In the genomic region with DNA sequence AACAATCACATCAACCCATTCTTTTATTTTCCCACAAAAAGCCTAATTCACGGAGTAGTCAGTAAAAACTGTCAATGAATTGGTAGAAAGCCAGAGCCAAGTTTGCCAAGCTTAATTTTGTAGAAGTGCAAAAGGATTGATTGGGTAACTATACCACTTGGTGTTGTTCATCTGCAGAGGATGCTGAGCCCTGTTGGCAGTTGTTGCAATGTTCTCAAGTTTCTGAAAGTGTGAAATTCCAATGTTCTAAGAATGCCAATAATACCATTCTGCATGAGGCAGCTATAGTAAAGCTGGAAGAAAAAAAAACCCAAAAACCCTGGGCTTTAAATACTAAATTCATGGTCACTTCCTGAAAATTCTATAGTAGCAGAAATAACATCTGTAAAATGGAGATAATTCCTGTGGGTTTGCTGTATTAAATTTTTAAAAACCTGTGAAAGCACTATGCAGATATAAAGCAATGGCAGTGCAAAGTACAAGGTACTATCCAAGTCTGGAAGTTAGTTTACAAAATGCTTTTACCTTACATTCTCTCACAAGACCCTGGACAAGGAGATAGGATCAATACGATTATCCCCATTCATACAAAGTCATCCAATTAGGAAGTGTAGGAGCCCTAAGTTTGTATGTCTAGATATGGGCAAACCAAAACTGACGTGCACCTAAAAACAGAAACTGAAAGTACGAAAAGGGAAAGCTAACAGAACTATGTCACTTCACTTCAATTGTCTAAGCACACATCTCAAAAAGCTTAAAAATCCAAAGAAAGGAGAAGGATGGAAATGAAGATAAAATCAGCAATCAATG, we compare ENCODE assay signal across 8 cellular contexts. TPM values are rescaled to one million over a fixed set of nuclear protein-coding genes. Genes with fewer than 3 reads are reported as not detected.
DNase-seq lines count a peak whose midpoint lies in the region; ATAC-seq, FAIRE-seq and TF ChIP-seq lines count a peak whose summit lies in the region.

No MANE protein-coding gene starts in this region.

- no peak overlapping the region for H3K27ac ChIP-seq in IMR-90 (ENCODE audit: insufficient read depth, low read length)
- no peak overlapping the region for H3K27ac ChIP-seq in osteoblast (ENCODE audit: low read depth, low read length)
- H3K27ac ChIP-seq in foreskin keratinocyte = no peak overlapping the region

- ATAC-seq in GM21447 (IDR thresholded peaks at IDR 0.05; ENCODE audit: unreplicated experiment) = peak; percentile 96
- no peak for ATAC-seq in IMR-90 (ENCODE audit: low read depth)
- no peak for ATAC-seq in foreskin keratinocyte

- no peak overlapping the region for H2AK5ac ChIP-seq in IMR-90 (ENCODE audit: low read depth, low read length)

- POLR2A ChIA-PET in IMR-90 (lab: Charles Lee; ENCODE audit: unreplicated experiment) = no interaction called here

- intact Hi-C loops in IMR-90 (cut with micrococcal nuclease) = no loop called here

- H2AK9ac ChIP-seq in IMR-90 (replicated peaks; ENCODE audit: low read depth, low read length, poor library complexity) = no peak overlapping the region

- CTCF ChIA-PET in IMR-90 (lab: Yijun Ruan, JAX) = no interaction called here

- H3K4ac ChIP-seq in IMR-90 (ENCODE audit: low read depth, low read length) = no peak overlapping the region

- H3K36me3 ChIP-seq in IMR-90 (ENCODE audit: control insufficient read depth, insufficient read depth, low read length) = no peaks in the 10 kb centered on the region
- no peaks in the 10 kb centered on the region for H3K36me3 ChIP-seq in bronchial epithelial cell (ENCODE audit: control insufficient read depth, insufficient read depth, low read length)
- H3K36me3 ChIP-seq in osteoblast (ENCODE audit: insufficient read depth, low read length) = no peaks in the 10 kb centered on the region

- no peak overlapping the region for H3K9ac ChIP-seq in IMR-90 (ENCODE audit: low read depth, low read length)

- dilution Hi-C loops in IMR-90 (cut with HindIII; ENCODE audit: low sequenced_read_pairs, unreplicated experiment) = no loop called here

- DNase-seq in GM10266 (ENCODE audit: extremely low spot score) = peak; percentile 56
- no peak for DNase-seq in IMR-90
- DNase-seq in bronchial epithelial cell (ENCODE audit: low read depth) = peak; percentile 3
- DNase-seq in osteoblast (ENCODE audit: insufficient read length, low spot score, missing footprints) = no peak
- DNase-seq in mucosa of gallbladder (ENCODE audit: low spot score) = no peak
- no peak for DNase-seq in NCI-H2107 treated with DMSO at 0.1 percent for 48 hours (lab: John Stamatoyannopoulos, UW; ENCODE audit: unreplicated experiment)
- no peak for DNase-seq in foreskin keratinocyte

- no peaks in the 10 kb centered on the region for H3K79me2 ChIP-seq in osteoblast (ENCODE audit: insufficient read depth, low read length)

- no peak overlapping the region for H3K56ac ChIP-seq in IMR-90 (ENCODE audit: extremely low read depth, insufficient read depth, low read length)

- no peak overlapping the region for H4K5ac ChIP-seq in IMR-90 (ENCODE audit: low read depth, low read length)

- BruUV-seq in IMR-90 (replicated peaks; lab: Mats Ljungman, UMichigan) = no TSS peak

- H3K9me3 ChIP-seq in IMR-90 (ENCODE audit: control insufficient read depth, insufficient read depth, low read length) = no peaks in the 10 kb centered on the region
- no peaks in the 10 kb centered on the region for H3K9me3 ChIP-seq in osteoblast (ENCODE audit: low read depth, low read length)

- no peak for TF ChIP-seq POLR2A in IMR-90 (IDR thresholded peaks at IDR 0.05; ENCODE audit: low read depth, low read length)

- H3K4me1 ChIP-seq in IMR-90 (ENCODE audit: control insufficient read depth, insufficient read depth, low read length) (no peaks in the 10 kb centered on the region), osteoblast (ENCODE audit: insufficient read depth, low read length) (peaks cover 18% of the 10 kb centered on the region), foreskin keratinocyte (no peaks in the 10 kb centered on the region)

- TF ChIP-seq RAD21 in IMR-90 (IDR thresholded peaks at IDR 0.05; ENCODE audit: low read length) = no peak

- FAIRE-seq in bronchial epithelial cell (lab: Jason Lieb, UNC) = peak; percentile 47

- H2BK120ac ChIP-seq in IMR-90 (ENCODE audit: low read depth, low read length) = no peak overlapping the region

- no peaks in the 10 kb centered on the region for H3K9me1 ChIP-seq in IMR-90 (ENCODE audit: insufficient read depth, low read length)

- H3K79me1 ChIP-seq in IMR-90 (ENCODE audit: low read depth in 1 of 2, low read length in 2 of 2) = no peaks in the 10 kb centered on the region

- H4K20me1 ChIP-seq in IMR-90 (ENCODE audit: insufficient read depth, low read length) (no peaks in the 10 kb centered on the region), osteoblast (ENCODE audit: insufficient read depth, low read length) (no peaks in the 10 kb centered on the region)

- H4K91ac ChIP-seq in IMR-90 (ENCODE audit: insufficient read depth, low read depth, low read length) = no peak overlapping the region

- H2BK15ac ChIP-seq in IMR-90 (ENCODE audit: low read depth, low read length) = no peak overlapping the region

- in situ Hi-C loops in IMR-90 (cut with MboI; ENCODE audit: low sequenced_read_pairs) = no loop called here

- H3K27me3 ChIP-seq in IMR-90 (ENCODE audit: control insufficient read depth, insufficient read depth, low read length) = no peaks in the 10 kb centered on the region; the same call in 1 of the 2 replicates
- H3K27me3 ChIP-seq in bronchial epithelial cell (ENCODE audit: control insufficient read depth, insufficient read depth, low read length) = no peaks in the 10 kb centered on the region
- H3K27me3 ChIP-seq in osteoblast (ENCODE audit: insufficient read depth, low read length) = peaks cover under 1% of the 10 kb centered on the region
- H3K27me3 ChIP-seq in foreskin keratinocyte = peaks cover 2% of the 10 kb centered on the region

- TF ChIP-seq CTCF in GM10266 (IDR thresholded peaks at IDR 0.05; ENCODE audit: control insufficient read depth, insufficient read depth, low read depth, missing control alignments) (no peak), IMR-90 (conservative IDR thresholded peaks at IDR 0.05; ENCODE audit: low read depth, low read length) (no peak), bronchial epithelial cell (IDR thresholded peaks at IDR 0.05; ENCODE audit: insufficient read depth, low read length, severe bottlenecking) (no peak), osteoblast (IDR thresholded peaks at IDR 0.05; ENCODE audit: extremely low read depth, low read depth, low read length) (no peak), foreskin keratinocyte (conservative IDR thresholded peaks at IDR 0.05) (no peak)

- H3K18ac ChIP-seq in IMR-90 (ENCODE audit: low read depth, low read length) = no peak overlapping the region

- H3K4me2 ChIP-seq in IMR-90 (ENCODE audit: low read depth, low read length) (peak overlapping the region; percentile 84; the same call in 1 of the 2 replicates), osteoblast (ENCODE audit: insufficient read depth, low read length) (peak overlapping the region; percentile 79)

- H3K14ac ChIP-seq in IMR-90 (replicated peaks; ENCODE audit: low read depth, low read length) = no peak overlapping the region

- no peak overlapping the region for H2BK5ac ChIP-seq in IMR-90 (ENCODE audit: low read depth, low read length, poor library complexity, severe bottlenecking)

- H3K4me3 ChIP-seq in IMR-90 (ENCODE audit: insufficient read depth, low read depth, low read length) (peak overlapping the region; percentile 49; the same call in 1 of the 2 replicates), bronchial epithelial cell (ENCODE audit: low read depth, low read length) (no peak overlapping the region), osteoblast (ENCODE audit: insufficient read depth, low read length) (peak overlapping the region; percentile 66)

- H2AFZ ChIP-seq in IMR-90 (replicated peaks; ENCODE audit: low read length, poor library complexity) (no peak overlapping the region), osteoblast (ENCODE audit: low read length) (peak overlapping the region; percentile 72)

- H4K8ac ChIP-seq in IMR-90 (ENCODE audit: low read depth in 2 of 2, low read length in 2 of 2) = no peak overlapping the region

- no peak overlapping the region for H3K23ac ChIP-seq in IMR-90 (ENCODE audit: low read depth, low read length)

- no CpG with 5 or more reads among the region's 4 CpGs for WGBS in IMR-90 (ENCODE audit: extremely low coverage in 2 of 2, insufficient read length in 1 of 2), 2 experiments

- H2BK20ac ChIP-seq in IMR-90 (ENCODE audit: low read depth, low read length) = no peak overlapping the region

TF ChIP-seq in IMR-90, 13 proteins besides CTCF, POLR2A, EP300 and RAD21:
- TF ChIP-seq BHLHE40 (IDR thresholded peaks at IDR 0.05; ENCODE audit: low read depth, low read length) (no peak), NFE2L2 (IDR thresholded peaks at IDR 0.05; ENCODE audit: low read depth, low read length) (no peak), CHD1 (IDR thresholded peaks at IDR 0.05; ENCODE audit: low read depth, low read length) (no peak), MAZ (IDR thresholded peaks at IDR 0.05; ENCODE audit: borderline replicate concordance, low read depth, low read length) (no peak)
- TF ChIP-seq, protein P1, sequence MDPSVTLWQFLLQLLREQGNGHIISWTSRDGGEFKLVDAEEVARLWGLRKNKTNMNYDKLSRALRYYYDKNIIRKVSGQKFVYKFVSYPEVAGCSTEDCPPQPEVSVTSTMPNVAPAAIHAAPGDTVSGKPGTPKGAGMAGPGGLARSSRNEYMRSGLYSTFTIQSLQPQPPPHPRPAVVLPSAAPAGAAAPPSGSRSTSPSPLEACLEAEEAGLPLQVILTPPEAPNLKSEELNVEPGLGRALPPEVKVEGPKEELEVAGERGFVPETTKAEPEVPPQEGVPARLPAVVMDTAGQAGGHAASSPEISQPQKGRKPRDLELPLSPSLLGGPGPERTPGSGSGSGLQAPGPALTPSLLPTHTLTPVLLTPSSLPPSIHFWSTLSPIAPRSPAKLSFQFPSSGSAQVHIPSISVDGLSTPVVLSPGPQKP (IDR thresholded peaks at IDR 0.05; ENCODE audit: borderline replicate concordance, low read depth, low read length) = no peak
- TF ChIP-seq, protein P2, sequence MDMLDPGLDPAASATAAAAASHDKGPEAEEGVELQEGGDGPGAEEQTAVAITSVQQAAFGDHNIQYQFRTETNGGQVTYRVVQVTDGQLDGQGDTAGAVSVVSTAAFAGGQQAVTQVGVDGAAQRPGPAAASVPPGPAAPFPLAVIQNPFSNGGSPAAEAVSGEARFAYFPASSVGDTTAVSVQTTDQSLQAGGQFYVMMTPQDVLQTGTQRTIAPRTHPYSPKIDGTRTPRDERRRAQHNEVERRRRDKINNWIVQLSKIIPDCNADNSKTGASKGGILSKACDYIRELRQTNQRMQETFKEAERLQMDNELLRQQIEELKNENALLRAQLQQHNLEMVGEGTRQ (IDR thresholded peaks at IDR 0.05; ENCODE audit: low read depth, low read length) = no peak

RNA-seq across cellular contexts. Expression of a gene that starts 6.1 kb away (rescaled TPM):
- not detected in 2 replicates for total RNA-seq in IMR-90 (2012; rRNA removed)
- not detected in 2 replicates for polyA plus RNA-seq in IMR-90 (2012; rRNA removed)
- not detected in 2 replicates for polyA plus RNA-seq in IMR-90 (2012; cell fraction: cytosol; rRNA removed)
- polyA plus RNA-seq in IMR-90 (2012; cell fraction: nucleus; rRNA removed; ENCODE audit: low replicate concordance) = not detected in 2 replicates
- total RNA-seq in bronchial epithelial cell = not detected in 2 replicates
- not detected in 2 replicates for total RNA-seq in osteoblast
- total RNA-seq in mucosa of gallbladder = 8.9 TPM
- total RNA-seq in foreskin keratinocyte = not detected in 2 replicates
- polyA plus RNA-seq in foreskin keratinocyte = not detected in 2 replicates

Comparison
In these comparisons a context has a peak if more than half of its experiments do, and no peak if none do; other contexts are left out.
1. DNase-seq: peak in GM10266 (single experiment) and bronchial epithelial cell (single experiment); none in IMR-90 (single experiment), osteoblast (single experiment), mucosa of gallbladder (single experiment), NCI-H2107 treated with DMSO at 0.1 percent for 48 hours (single experiment) and foreskin keratinocyte (0 of 2).